ENCODE assay signal across 25 cellular contexts in the genomic region with DNA sequence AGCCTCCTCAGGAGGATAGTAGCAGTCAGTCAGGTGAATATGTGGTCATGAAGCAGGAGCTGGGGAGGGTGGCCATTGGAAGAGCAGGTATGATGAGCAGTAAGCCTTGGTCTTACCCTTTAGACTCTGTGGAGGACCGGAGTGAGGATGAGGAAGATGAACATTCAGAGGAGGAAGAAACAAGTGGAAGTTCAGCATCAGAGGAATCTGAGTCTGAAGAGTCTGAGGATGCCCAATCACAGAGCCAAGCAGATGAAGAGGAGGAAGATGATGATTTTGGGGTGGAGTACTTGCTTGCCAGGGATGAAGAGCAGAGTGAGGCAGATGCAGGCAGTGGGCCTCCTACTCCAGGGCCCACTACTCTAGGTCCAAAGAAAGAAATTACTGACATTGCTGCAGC. TPM values are rescaled to one million over a fixed set of nuclear protein-coding genes. Genes with fewer than 3 reads are reported as not detected.
DNase-seq lines count a peak whose midpoint lies in the region; ATAC-seq, FAIRE-seq and TF ChIP-seq lines count a peak whose summit lies in the region.
"Had no signal": no experiment of that assay in that cellular context is flagged by ENCODE, and none has a peak within 500 bp of the region (broad histone marks: within the 10 kb centered on the region; RNA-seq: fewer than 3 reads in every experiment).

No MANE protein-coding gene starts in this region.

- no peak for ATAC-seq in Panc1
- ATAC-seq in GM18868 (IDR thresholded peaks at IDR 0.05; ENCODE audit: unreplicated experiment) = no peak
- no peak for ATAC-seq in GM21737 (IDR thresholded peaks at IDR 0.05; ENCODE audit: unreplicated experiment)
- ATAC-seq: sciatic nerve had no signal

- no peak overlapping the region for H3K9ac ChIP-seq in kidney (ENCODE audit: low read length in 2 of 2)

- no peaks in the 10 kb centered on the region for H3K27me3 Mint-ChIP-seq in T-helper 1 cell treated with Interleukin-12 subunit alpha and Interleukin-12 subunit beta and Interleukin-4 antibody, amounts not matched to agents 30 μg/mL and 1 μg/mL, for 36 hours (ENCODE audit: low read depth)
- H3K27me3 Mint-ChIP-seq in CD4-positive, alpha-beta memory T cell = no peaks in the 10 kb centered on the region
- H3K27me3 Mint-ChIP-seq: activated CD4-positive, alpha-beta memory T cell treated with anti-CD3 and anti-CD28 coated beads, Interleukin-2, amount 10 ng/mL, durations not matched to agents 7 days and 5 days; IgD-negative memory B cell had no signal

- CTCF ChIA-PET in CD4-positive, alpha-beta memory T cell (lab: Charles Lee; ENCODE audit: partially characterized antibody) = interaction anchor here (0.6 to 1.1 kb wide), 2 partner anchors 15 to 1617 kb away, joined by 3 read pairs; no protein-coding TSS in a partner anchor
- CTCF ChIA-PET in Panc1 (lab: Charles Lee) = no interaction called here

- H3K4me3 Mint-ChIP-seq in T-helper 1 cell treated with Interleukin-12 subunit alpha and Interleukin-12 subunit beta and Interleukin-4 antibody, amounts not matched to agents 30 μg/mL and 1 μg/mL, for 36 hours = no peak overlapping the region
- H3K4me3 Mint-ChIP-seq in CD4-positive, alpha-beta memory T cell = no peak overlapping the region
- H3K4me3 Mint-ChIP-seq: activated CD4-positive, alpha-beta memory T cell treated with anti-CD3 and anti-CD28 coated beads, Interleukin-2, amount 10 ng/mL, durations not matched to agents 7 days and 5 days; IgD-negative memory B cell; neural crest cell had no signal

- peaks cover 20% of the 10 kb centered on the region for H3K4me1 Mint-ChIP-seq in T-helper 1 cell treated with Interleukin-12 subunit alpha and Interleukin-12 subunit beta and Interleukin-4 antibody, amounts not matched to agents 30 μg/mL and 1 μg/mL, for 36 hours (ENCODE audit: low read depth)
- peaks cover 20 to 33% (median 29%) of the 10 kb centered on the region in 4 donors for H3K4me1 Mint-ChIP-seq in CD4-positive, alpha-beta memory T cell
- H3K4me1 Mint-ChIP-seq: neural crest cell had no signal

- peak overlapping the region; percentile 47 for H3K27ac Mint-ChIP-seq in T-helper 1 cell treated with Interleukin-12 subunit alpha and Interleukin-12 subunit beta and Interleukin-4 antibody, amounts not matched to agents 30 μg/mL and 1 μg/mL, for 36 hours
- H3K27ac Mint-ChIP-seq in CD4-positive, alpha-beta memory T cell = peak overlapping the region in 5 of 7 donors; percentile 13 to 78 (median 66)
- H3K27ac Mint-ChIP-seq: activated CD4-positive, alpha-beta memory T cell treated with anti-CD3 and anti-CD28 coated beads, Interleukin-2, amount 10 ng/mL, durations not matched to agents 7 days and 5 days had no signal

- no peak for FAIRE-seq in kidney (lab: Jason Lieb, UNC)
- FAIRE-seq: endothelial cell of umbilical vein, islet of Langerhans had no signal

- no peaks in the 10 kb centered on the region for H3K27me3 ChIP-seq in CD4-positive, alpha-beta memory T cell (ENCODE audit: insufficient read depth, low read length)
- no peaks in the 10 kb centered on the region for H3K27me3 ChIP-seq in Panc1 (ENCODE audit: control insufficient read depth, insufficient read depth, low read length)
- H3K27me3 ChIP-seq: ascending aorta, transverse colon had no signal

- no peak for DNase-seq in T-helper 1 cell
- DNase-seq in CD4-positive, alpha-beta memory T cell = no peak
- no peak for DNase-seq in Panc1 (ENCODE audit: low read depth, low spot score)
- DNase-seq in kidney = peak; percentile 19
- no peak for DNase-seq in mucosa of gallbladder (ENCODE audit: low spot score)
- DNase-seq: activated CD4-positive, alpha-beta memory T cell treated with anti-CD3 and anti-CD28 coated beads, Interleukin-2, amount 10 ng/mL, durations not matched to agents 7 days and 5 days; activated naive CD4-positive, alpha-beta T cell treated with anti-CD3 and anti-CD28 coated beads, Interleukin-2, amount 50 U/mL, for 16 hours; activated T-cell treated with anti-CD3 and anti-CD28 coated beads for 4 hours; central memory CD4-positive, alpha-beta T cell; DMS79 treated with DMSO at 0.1 percent for 48 hours; NCI-H2029 treated with DMSO at 0.1 percent for 48 hours; NCI-H2227 treated with DMSO at 0.1 percent for 48 hours; NCI-H774; SHP77; transverse colon had no signal

- peaks cover 79% of the 10 kb centered on the region for H3K36me3 ChIP-seq in CD4-positive, alpha-beta memory T cell (ENCODE audit: insufficient read depth, low read length)
- H3K36me3 ChIP-seq in Panc1 (ENCODE audit: control insufficient read depth, insufficient read depth, low read length) (peaks cover 40% of the 10 kb centered on the region), kidney (ENCODE audit: control insufficient read depth in 1 of 2, insufficient read depth in 2 of 2, low read length in 2 of 2) (peaks cover 75 to 88% of the 10 kb centered on the region in 2 donors)

- H3K4me3 ChIP-seq in CD4-positive, alpha-beta memory T cell (ENCODE audit: low read length in 2 of 2) = no peak overlapping the region
- H3K4me3 ChIP-seq in Panc1 (ENCODE audit: low read depth in 2 of 2, low read length in 2 of 2) (no peak overlapping the region), kidney (ENCODE audit: low read length in 2 of 2) (no peak overlapping the region)
- H3K4me3 ChIP-seq: ascending aorta, transverse colon had no signal

- BruUV-seq in Panc1 (replicated peaks; lab: Mats Ljungman, UMichigan) = TSS peak; percentile 61

- POLR2A ChIA-PET in CD4-positive, alpha-beta memory T cell (lab: Charles Lee; ENCODE audit: partially characterized antibody) = interaction anchor here (1.6 kb wide), 1 partner anchor 13 kb away, joined by 4 read pairs; the partner anchor contains the start of gene SRCAP
- POLR2A ChIA-PET in Panc1 (lab: Charles Lee) = no interaction called here

- H3K4me1 ChIP-seq in CD4-positive, alpha-beta memory T cell (ENCODE audit: insufficient read depth, low read length) = peaks cover 21% of the 10 kb centered on the region
- H3K4me1 ChIP-seq in Panc1 (ENCODE audit: control insufficient read depth, insufficient read depth, low read length) (no peaks in the 10 kb centered on the region), kidney (ENCODE audit: control insufficient read depth in 1 of 2, insufficient read depth in 1 of 2, low read depth in 1 of 2, low read length in 2 of 2) (no peaks in the 10 kb centered on the region)
- H3K4me1 ChIP-seq: ascending aorta had no signal

- H3K27ac ChIP-seq in CD4-positive, alpha-beta memory T cell (ENCODE audit: low read depth, low read length) = no peak overlapping the region
- H3K27ac ChIP-seq in Panc1 (ENCODE audit: low read length) = no peak overlapping the region
- H3K27ac ChIP-seq in kidney (ENCODE audit: low read depth in 2 of 2, low read length in 2 of 2) = no peak overlapping the region
- H3K27ac ChIP-seq: 22Rv1, ascending aorta, transverse colon had no signal

- peaks cover 73% of the 10 kb centered on the region for H3K36me3 Mint-ChIP-seq in T-helper 1 cell treated with Interleukin-12 subunit alpha and Interleukin-12 subunit beta and Interleukin-4 antibody, amounts not matched to agents 30 μg/mL and 1 μg/mL, for 36 hours (ENCODE audit: low read depth)
- H3K36me3 Mint-ChIP-seq in CD4-positive, alpha-beta memory T cell = peaks cover 75 to 80% of the 10 kb centered on the region in 2 donors

- no peaks in the 10 kb centered on the region for H3K9me3 ChIP-seq in CD4-positive, alpha-beta memory T cell (ENCODE audit: control insufficient read depth in 1 of 2, low read length in 2 of 2)
- H3K9me3 ChIP-seq in Panc1 (ENCODE audit: control insufficient read depth, insufficient read depth, low read depth, low read length) (no peaks in the 10 kb centered on the region), kidney (ENCODE audit: control insufficient read depth in 1 of 2, low read length in 2 of 2) (no peaks in the 10 kb centered on the region)
- H3K9me3 ChIP-seq: ascending aorta, transverse colon had no signal

- intact Hi-C loops in CD4-positive, alpha-beta memory T cell (cut with micrococcal nuclease) = no loop called here
- intact Hi-C loops in Panc1 (cut with micrococcal nuclease; ENCODE audit: unreplicated experiment) (no loop called here), kidney (cut with DNase I) (no loop called here)

- no peaks in the 10 kb centered on the region for H3K9me3 Mint-ChIP-seq in T-helper 1 cell treated with Interleukin-12 subunit alpha and Interleukin-12 subunit beta and Interleukin-4 antibody, amounts not matched to agents 30 μg/mL and 1 μg/mL, for 36 hours
- no peaks in the 10 kb centered on the region for H3K9me3 Mint-ChIP-seq in CD4-positive, alpha-beta memory T cell
- H3K9me3 Mint-ChIP-seq: activated CD4-positive, alpha-beta memory T cell treated with anti-CD3 and anti-CD28 coated beads, Interleukin-2, amount 10 ng/mL, durations not matched to agents 7 days and 5 days; neural crest cell had no signal

- in situ Hi-C loops in Panc1 (cut with HindIII; ENCODE audit: low pct_unique_long_range_greater_than_20kb, low sequenced_read_pairs) = no loop called here

- no peak for TF ChIP-seq CTCF in Panc1 (IDR thresholded peaks at IDR 0.05)
- TF ChIP-seq CTCF in kidney (IDR thresholded peaks at IDR 0.05; ENCODE audit: borderline replicate concordance, extremely low read depth, insufficient read depth) = no peak

RNA-seq across cellular contexts. Expression of gene SRCAP, which starts 12.7 kb away (rescaled TPM):
- 100 to 1,000 TPM; 101 to 115 TPM for total RNA-seq in CD4-positive, alpha-beta memory T cell
- polyA plus RNA-seq in CD4-positive, alpha-beta memory T cell = 10 to 100 TPM in 1 of 2 donors, 1 to 10 TPM in 1; 1.2 to 35.4 TPM
- 73.6 TPM for total RNA-seq in Panc1 (2021; ENCODE audit: unreplicated experiment)
- 38.0 TPM for polyA plus RNA-seq in Panc1 (2012; ENCODE audit: insufficient read length)
- 71.9 TPM for total RNA-seq in kidney
- polyA plus RNA-seq in kidney (ENCODE audit: insufficient read depth, low read depth, low replicate concordance) = 1.6 TPM
- 89.5 TPM for total RNA-seq in mucosa of gallbladder

RNA-seq across cellular contexts. Expression of gene PHKG2, which starts 36.5 kb away (rescaled TPM):
- total RNA-seq in CD4-positive, alpha-beta memory T cell = 10 to 100 TPM; 54.1 to 54.9 TPM
- 10 to 100 TPM; 42.0 to 63.5 TPM for polyA plus RNA-seq in CD4-positive, alpha-beta memory T cell
- 43.1 TPM for total RNA-seq in Panc1 (2021; ENCODE audit: unreplicated experiment)
- 31.5 TPM for polyA plus RNA-seq in Panc1 (2012; ENCODE audit: insufficient read length)
- total RNA-seq in kidney = 27.8 TPM
- polyA plus RNA-seq in kidney (ENCODE audit: insufficient read depth, low read depth, low replicate concordance) = 34.9 TPM
- total RNA-seq in mucosa of gallbladder = 39.2 TPM

RNA-seq across cellular contexts. Expression of gene CFAP119, which starts 50.1 kb away (rescaled TPM):
- total RNA-seq in CD4-positive, alpha-beta memory T cell = 1 to 10 TPM; 2.6 to 3.4 TPM
- under 1 TPM; 0.22 to 0.42 TPM for polyA plus RNA-seq in CD4-positive, alpha-beta memory T cell
- total RNA-seq in Panc1 (2021; ENCODE audit: unreplicated experiment) = 21.0 TPM
- polyA plus RNA-seq in Panc1 (2012; ENCODE audit: insufficient read length) = 13.2 TPM
- 12.2 TPM for total RNA-seq in kidney
- polyA plus RNA-seq in kidney (ENCODE audit: insufficient read depth, low read depth, low replicate concordance) = 13.5 TPM
- 13.2 TPM for total RNA-seq in mucosa of gallbladder
- total RNA-seq: ascending aorta had no signal

RNA-seq across cellular contexts. Expression of gene RNF40, which starts 50.4 kb away (rescaled TPM):
- total RNA-seq in CD4-positive, alpha-beta memory T cell = 100 to 1,000 TPM; 101 to 109 TPM
- 10 to 100 TPM; 16.6 to 52.4 TPM for polyA plus RNA-seq in CD4-positive, alpha-beta memory T cell
- total RNA-seq in Panc1 (2021; ENCODE audit: unreplicated experiment) (114 TPM), kidney (109 TPM), mucosa of gallbladder (129 TPM)
- polyA plus RNA-seq in Panc1 (2012; ENCODE audit: insufficient read length) = 86.3 TPM
- 74.3 TPM for polyA plus RNA-seq in kidney (ENCODE audit: insufficient read depth, low read depth, low replicate concordance)

RNA-seq across cellular contexts. Expression of gene FBRS, which starts 53.5 kb away (rescaled TPM):
- 100 to 1,000 TPM; 164 to 172 TPM for total RNA-seq in CD4-positive, alpha-beta memory T cell
- polyA plus RNA-seq in CD4-positive, alpha-beta memory T cell = 1 to 10 TPM in 1 of 2 donors, under 1 TPM in 1; 0.70 to 7.9 TPM
- 103 TPM for total RNA-seq in Panc1 (2021; ENCODE audit: unreplicated experiment)
- 102 TPM for polyA plus RNA-seq in Panc1 (2012; ENCODE audit: insufficient read length)
- 66.2 TPM for total RNA-seq in kidney
- 26.3 TPM for polyA plus RNA-seq in kidney (ENCODE audit: insufficient read depth, low read depth, low replicate concordance)
- 84.9 TPM for total RNA-seq in mucosa of gallbladder
